Comparison of ENCODE assay signal across 8 cellular contexts in genomic region chr1:205211839-205212241, GRCh38. TPM values are rescaled to one million over a fixed set of nuclear protein-coding genes. Genes with fewer than 3 reads are reported as not detected.
A peak's percentile ranks its signal among the peaks of the same experiment; 100 is the strongest.
DNase-seq lines count a peak whose midpoint lies in the region; ATAC-seq and TF ChIP-seq lines count a peak whose summit lies in the region.

No MANE protein-coding gene starts in this region.

- no peaks in the 10 kb centered on the region for H3K27me3 ChIP-seq in mesendoderm (ENCODE audit: insufficient read depth, low read length, poor library complexity)

- H4K8ac ChIP-seq in mesendoderm (ENCODE audit: low read depth, low read length): no peak overlapping the region

- H3K9ac ChIP-seq in mesendoderm (ENCODE audit: low read length): no peak overlapping the region

- no peak overlapping the region for H2BK120ac ChIP-seq in mesendoderm (ENCODE audit: low read depth, low read length)

- H2AK5ac ChIP-seq in mesendoderm (ENCODE audit: low read length): no peak overlapping the region

- H3K18ac ChIP-seq in mesendoderm (ENCODE audit: low read length): no peak overlapping the region

- peaks cover 4% of the 10 kb centered on the region for H3K79me1 ChIP-seq in mesendoderm (ENCODE audit: low read length)

- H3K4me1 ChIP-seq in mesendoderm (ENCODE audit: control insufficient read depth, low read depth, low read length): no peaks in the 10 kb centered on the region

- no peak overlapping the region for H3K27ac ChIP-seq in mesendoderm (ENCODE audit: low read depth, low read length)

- no CpG with 5 or more reads among the region's 11 CpGs for WGBS in mesendoderm (ENCODE audit: extremely low coverage, insufficient coverage, low lambda C conversion rate)

- H2BK5ac ChIP-seq in mesendoderm (ENCODE audit: low read length): no peak overlapping the region

- H3K4me3 ChIP-seq in astrocyte of the cerebellum (ENCODE audit: low read depth, low read length) (peak overlapping the region; percentile 95), mesendoderm (ENCODE audit: low read length) (no peak overlapping the region)

- no peak overlapping the region for H4K5ac ChIP-seq in mesendoderm (ENCODE audit: low read length)

- no peak for DNase-seq in Right ventricle myocardium superior
- no peak for DNase-seq in cardiac septum (ENCODE audit: low spot score)
- DNase-seq in astrocyte of the cerebellum (ENCODE audit: low read depth): no peak
- DNase-seq in mesendoderm: no peak
- DNase-seq in NCI-H1092 (lab: John Stamatoyannopoulos, UW): no peak
- DNase-seq in effector CD8-positive, alpha-beta T cell (lab: John Stamatoyannopoulos, UW): no peak
- no peak for DNase-seq in kidney glomerular epithelial cell (lab: John Stamatoyannopoulos, UW)

- peaks cover 4% of the 10 kb centered on the region for H3K79me2 ChIP-seq in mesendoderm (ENCODE audit: control insufficient read depth, insufficient read depth, low read length)

- H3K4ac ChIP-seq in mesendoderm (ENCODE audit: low read depth, low read length): no peak overlapping the region

- H2BK15ac ChIP-seq in mesendoderm (replicated peaks; ENCODE audit: low read depth): no peak overlapping the region

- in situ Hi-C loops in astrocyte of the cerebellum (cut with HindIII; ENCODE audit: low sequenced_read_pairs): no loop called here

- peak overlapping the region; percentile 52 for H3K56ac ChIP-seq in mesendoderm (ENCODE audit: low read length)

- peak; percentile 23 for ATAC-seq in Right ventricle myocardium superior (ENCODE audit: poor library complexity)
- peak; percentile 9 for ATAC-seq in HG03521 (IDR thresholded peaks at IDR 0.05; ENCODE audit: unreplicated experiment)

- no peak overlapping the region for H3K23ac ChIP-seq in mesendoderm (ENCODE audit: low read length)

- no peak for TF ChIP-seq CTCF in astrocyte of the cerebellum (IDR thresholded peaks at IDR 0.05; ENCODE audit: low read depth, low read length, missing control alignments)

- intact Hi-C loops in Right ventricle myocardium superior (cut with DNase I): no loop called here
- intact Hi-C loops in cardiac septum (cut with DNase I): loop anchor here (5.0 kb wide), 1 partner anchor 90 kb away; the partner anchor contains the start of gene RBBP5

- peak overlapping the region; percentile 23 for H3K4me2 ChIP-seq in mesendoderm (ENCODE audit: low read length)

- no peaks in the 10 kb centered on the region for H3K36me3 ChIP-seq in mesendoderm (ENCODE audit: control insufficient read depth, insufficient read depth, low read length)

RNA-seq across cellular contexts. Expression of gene DSTYK, which starts 0.3 kb away (rescaled TPM):
- 5.3 TPM for total RNA-seq in Right ventricle myocardium superior
- total RNA-seq in cardiac septum: 7.3 TPM
- 3.8 TPM for polyA plus RNA-seq in mesendoderm (2013, experiment 1 of 2)
- polyA plus RNA-seq in mesendoderm (2013, experiment 2 of 2): 3.6 TPM

RNA-seq across cellular contexts. Expression of gene TMCC2, which starts 15.9 kb away (rescaled TPM):
- total RNA-seq in Right ventricle myocardium superior (1.3 TPM), cardiac septum (4.0 TPM)
- polyA plus RNA-seq in mesendoderm (2013, experiment 1 of 2): 3.2 TPM
- polyA plus RNA-seq in mesendoderm (2013, experiment 2 of 2): 3.2 TPM
